Comparison of ENCODE assay signal across 15 cellular contexts in genomic region chr9:132288956-132289355, GRCh38.
DNase-seq lines count a peak whose midpoint lies in the region; ATAC-seq and TF ChIP-seq lines count a peak whose summit lies in the region.
"Had no signal": no experiment of that assay in that cellular context is flagged by ENCODE, and none has a peak within 500 bp of the region (broad histone marks: within the 10 kb centered on the region; RNA-seq: fewer than 3 reads in every experiment).

No MANE protein-coding gene starts in this region.

- H3K27ac ChIP-seq in fibroblast of lung (ENCODE audit: insufficient read depth, low read length), result peak overlapping the region; percentile 61
- peak overlapping the region; percentile 49 for H3K27ac ChIP-seq in skeletal muscle tissue (ENCODE audit: low read depth, low read length)
- no peak overlapping the region for H3K27ac ChIP-seq in esophagus muscularis mucosa (replicated peaks in 1 of 4)
- H3K27ac ChIP-seq in tibial nerve, result no peak overlapping the region

- ATAC-seq in Right ventricle myocardium superior (ENCODE audit: poor library complexity), result peak; percentile 29
- ATAC-seq: esophagus mucosa, sciatic nerve had no signal

- H3K79me2 ChIP-seq in fibroblast of lung (ENCODE audit: control insufficient read depth, insufficient read depth, low read length), result no peaks in the 10 kb centered on the region

- H3K4me3 ChIP-seq in fibroblast of lung (replicated peaks in 1 of 4; ENCODE audit: control extremely low read depth in 1 of 4, insufficient read depth in 1 of 4, low read depth in 3 of 4, low read length in 4 of 4) (no peak overlapping the region), skeletal muscle tissue (ENCODE audit: low read length in 3 of 3) (no peak overlapping the region), esophagus muscularis mucosa (no peak overlapping the region), tibial nerve (no peak overlapping the region)
- H3K4me3 ChIP-seq: adrenal gland had no signal

- DNase-seq in Right ventricle myocardium superior, result no peak
- DNase-seq in cardiac septum (ENCODE audit: low spot score), result no peak
- peak; percentile 77 for DNase-seq in SK-MEL-5 (ENCODE audit: low read depth, low spot score)
- DNase-seq in fibroblast of lung (ENCODE audit: low read depth in 2 of 2), result peak; percentile 22 to 47
- DNase-seq in esophagus muscularis mucosa (ENCODE audit: extremely low spot score), result no peak
- no peak for DNase-seq in CD1c-positive myeloid dendritic cell (ENCODE audit: extremely low spot score)
- no peak for DNase-seq in tibial nerve (ENCODE audit: low spot score in 2 of 2)
- DNase-seq: activated CD4-positive, alpha-beta memory T cell treated with anti-CD3 and anti-CD28 coated beads, Interleukin-2, amount 10 ng/mL, durations not matched to agents 7 days and 5 days; adrenal gland; hypothalamus; NCI-H2171; stimulated activated naive CD4-positive, alpha-beta T cell treated with Interleukin-2 at 50 U/mL for 16 hours had no signal

- H3K27me3 ChIP-seq in fibroblast of lung (ENCODE audit: control insufficient read depth, insufficient read depth, low read length) (no peaks in the 10 kb centered on the region), skeletal muscle tissue (ENCODE audit: control insufficient read depth in 3 of 3, insufficient read depth in 3 of 3, low read length in 3 of 3) (no peaks in the 10 kb centered on the region), esophagus muscularis mucosa (no peaks in the 10 kb centered on the region), tibial nerve (no peaks in the 10 kb centered on the region)
- H3K27me3 ChIP-seq: adrenal gland had no signal

- TF ChIP-seq EP300 in esophagus muscularis mucosa (IDR thresholded peaks at IDR 0.05) (no peak), tibial nerve (IDR thresholded peaks at IDR 0.05) (no peak)

- intact Hi-C loops in Right ventricle myocardium superior (cut with DNase I), result no loop called here
- intact Hi-C loops in cardiac septum (cut with DNase I), result no loop called here
- intact Hi-C loops in esophagus muscularis mucosa (cut with DNase I), result loop anchor here (10.0 kb wide), 1 partner anchor 56 kb away; no protein-coding TSS in a partner anchor

- peak overlapping the region; percentile 23 for H3K4me2 ChIP-seq in fibroblast of lung (ENCODE audit: extremely low read depth, insufficient read depth, low read length)

- H3K36me3 ChIP-seq in fibroblast of lung (ENCODE audit: control insufficient read depth, insufficient read depth, low read length) (peaks cover 5% of the 10 kb centered on the region), skeletal muscle tissue (ENCODE audit: control insufficient read depth in 3 of 3, insufficient read depth in 3 of 3, low read length in 3 of 3) (peaks cover 22 to 34% (median 31%) of the 10 kb centered on the region in 3 donors), esophagus muscularis mucosa (peaks cover 32 to 86% (median 57%) of the 10 kb centered on the region in 4 donors), tibial nerve (peaks cover 3 to 90% (median 5%) of the 10 kb centered on the region in 3 donors)

- no peak for TF ChIP-seq POLR2A in esophagus muscularis mucosa (IDR thresholded peaks at IDR 0.05; ENCODE audit: low read depth)
- TF ChIP-seq POLR2A in tibial nerve (IDR thresholded peaks at IDR 0.05), result no peak

- in situ Hi-C loops in SK-MEL-5 (cut with HindIII; ENCODE audit: low pct_unique_long_range_greater_than_20kb, low sequenced_read_pairs), result no loop called here

- H3K9me3 ChIP-seq in fibroblast of lung (ENCODE audit: control insufficient read depth, insufficient read depth, low read depth, low read length) (no peaks in the 10 kb centered on the region), skeletal muscle tissue (ENCODE audit: control insufficient read depth in 3 of 3, low read length in 3 of 3) (no peaks in the 10 kb centered on the region), esophagus muscularis mucosa (no peaks in the 10 kb centered on the region), tibial nerve (no peaks in the 10 kb centered on the region)
- H3K9me3 ChIP-seq: adrenal gland had no signal

- H2AFZ ChIP-seq in fibroblast of lung (ENCODE audit: low read length), result no peak overlapping the region

- H3K9ac ChIP-seq in fibroblast of lung (ENCODE audit: insufficient read depth, low read length), result no peak overlapping the region
- H3K9ac ChIP-seq in skeletal muscle tissue (ENCODE audit: low read depth in 1 of 3, low read length in 3 of 3), result peak overlapping the region in 1 of 3 donors; percentile 45

- no peaks in the 10 kb centered on the region for H4K20me1 ChIP-seq in fibroblast of lung (ENCODE audit: control insufficient read depth, extremely low read depth, insufficient read depth, low read length)

- TF ChIP-seq CTCF in fibroblast of lung (conservative IDR thresholded peaks at IDR 0.05 in 1 of 2, IDR thresholded peaks at IDR 0.05 in 1 of 2; ENCODE audit: low read depth in 1 of 2, low read length in 2 of 2) (no peak), esophagus muscularis mucosa (IDR thresholded peaks at IDR 0.05) (no peak), tibial nerve (IDR thresholded peaks at IDR 0.05) (no peak)

- H3K4me1 ChIP-seq in fibroblast of lung (ENCODE audit: control insufficient read depth, extremely low read depth, insufficient read depth, low read length), result peaks cover 14% of the 10 kb centered on the region
- peaks cover 0 to 7% (median 3%) of the 10 kb centered on the region in 3 donors for H3K4me1 ChIP-seq in skeletal muscle tissue (ENCODE audit: control insufficient read depth in 3 of 3, insufficient read depth in 3 of 3, low read length in 3 of 3)
- peaks cover 8 to 13% (median 11%) of the 10 kb centered on the region in 4 donors for H3K4me1 ChIP-seq in esophagus muscularis mucosa
- peaks cover 0 to 3% (median 0%) of the 10 kb centered on the region in 4 donors for H3K4me1 ChIP-seq in tibial nerve

- 69% methylated on average over 2 of the region's 2 CpGs for WGBS in esophagus muscularis mucosa
- WGBS in tibial nerve, 2 donors, result 66 to 69% methylated on average over 2 of the region's 2 CpGs

Comparison
In these comparisons a context has a peak if more than half of its experiments do, and no peak if none do; other contexts are left out.
1. DNase-seq: peak in SK-MEL-5 (single experiment) and fibroblast of lung (2 of 2); none in Right ventricle myocardium superior (single experiment), cardiac septum (single experiment), esophagus muscularis mucosa (single experiment), CD1c-positive myeloid dendritic cell (single experiment) and tibial nerve (0 of 2).
2. H3K27ac ChIP-seq: peak in fibroblast of lung (single experiment) and skeletal muscle tissue (single experiment); none in esophagus muscularis mucosa (0 of 4) and tibial nerve (0 of 4).